8 cellular contexts compared by ENCODE assay signal in genomic region chr17:72407336-72408121, GRCh38.
DNase-seq lines count a peak whose midpoint lies in the region; ATAC-seq and FAIRE-seq lines count a peak whose summit lies in the region.

No MANE protein-coding gene starts in this region.

- DNase-seq in COLO829 (ENCODE audit: low spot score) (peak; percentile 98), NCI-H748 treated with DMSO at 0.1 percent for 48 hours (lab: John Stamatoyannopoulos, UW) (peak; percentile 87), ecto neural progenitor cell (ENCODE audit: low spot score) (no peak)
- DNase-seq in activated CD4-positive, alpha-beta T cell treated with anti-CD3 and anti-CD28 coated beads, Interleukin-2, amount 10 ng/mL, durations not matched to agents 24 days and 14 days: no peak

- H3K27ac Mint-ChIP-seq in activated CD4-positive, alpha-beta T cell treated with anti-CD3 and anti-CD28 coated beads, Interleukin-2, amount 10 ng/mL, durations not matched to agents 24 days and 14 days: no peak overlapping the region

- no peaks in the 10 kb centered on the region for H3K27me3 Mint-ChIP-seq in activated CD4-positive, alpha-beta T cell treated with anti-CD3 and anti-CD28 coated beads, Interleukin-2, amount 10 ng/mL, durations not matched to agents 24 days and 14 days

- H3K36me3 ChIP-seq in muscle layer of duodenum (ENCODE audit: control insufficient read depth in 1 of 2, insufficient read depth in 2 of 2, low read length in 2 of 2): no peaks in the 10 kb centered on the region

- peak overlapping the region in 1 of 2 donors; percentile 21 for H3K4me3 ChIP-seq in muscle layer of duodenum (ENCODE audit: low read depth in 1 of 2, low read length in 2 of 2)

- no peaks in the 10 kb centered on the region for H3K4me1 Mint-ChIP-seq in activated CD4-positive, alpha-beta T cell treated with anti-CD3 and anti-CD28 coated beads, Interleukin-2, amount 10 ng/mL, durations not matched to agents 24 days and 14 days

- no peaks in the 10 kb centered on the region for H3K36me3 Mint-ChIP-seq in activated CD4-positive, alpha-beta T cell treated with anti-CD3 and anti-CD28 coated beads, Interleukin-2, amount 10 ng/mL, durations not matched to agents 24 days and 14 days (ENCODE audit: low read depth)

- H3K27ac ChIP-seq in muscle layer of duodenum (ENCODE audit: low read length): peak overlapping the region; percentile 25

- H3K4me3 Mint-ChIP-seq in activated CD4-positive, alpha-beta T cell treated with anti-CD3 and anti-CD28 coated beads, Interleukin-2, amount 10 ng/mL, durations not matched to agents 24 days and 14 days: no peak overlapping the region

- H3K9me3 Mint-ChIP-seq in activated CD4-positive, alpha-beta T cell treated with anti-CD3 and anti-CD28 coated beads, Interleukin-2, amount 10 ng/mL, durations not matched to agents 24 days and 14 days: no peaks in the 10 kb centered on the region

- intact Hi-C loops in activated CD4-positive, alpha-beta T cell treated with anti-CD3 and anti-CD28 coated beads, Interleukin-2, amount 10 ng/mL, durations not matched to agents 24 days and 14 days (cut with micrococcal nuclease): no loop called here

- no peaks in the 10 kb centered on the region for H3K27me3 ChIP-seq in muscle layer of duodenum (ENCODE audit: low read depth, low read length)

- peak; percentile 91 for FAIRE-seq in endometrium (lab: Jason Lieb, UNC)

- no peaks in the 10 kb centered on the region for H3K9me3 ChIP-seq in muscle layer of duodenum (ENCODE audit: control insufficient read depth in 1 of 2, low read length in 2 of 2)

- ATAC-seq in GM21367 (IDR thresholded peaks at IDR 0.05; ENCODE audit: unreplicated experiment) (peak; percentile 82), HG03520 (IDR thresholded peaks at IDR 0.05; ENCODE audit: unreplicated experiment) (peak; percentile 71)

- H3K4me1 ChIP-seq in muscle layer of duodenum (ENCODE audit: control insufficient read depth in 1 of 2, insufficient read depth in 2 of 2, low read length in 2 of 2): peaks cover 15 to 17% of the 10 kb centered on the region in 2 donors

Comparison
In these comparisons a context has a peak if more than half of its experiments do, and no peak if none do; other contexts are left out.
1. DNase-seq: peak in COLO829 (single experiment) and NCI-H748 treated with DMSO at 0.1 percent for 48 hours (single experiment); none in ecto neural progenitor cell (single experiment) and activated CD4-positive, alpha-beta T cell treated with anti-CD3 and anti-CD28 coated beads, Interleukin-2, amount 10 ng/mL, durations not matched to agents 24 days and 14 days (single experiment).